Comparison of ENCODE assay signal across 8 cellular contexts in genomic region chr16:970766-971581, GRCh38. TPM values are rescaled to one million over a fixed set of nuclear protein-coding genes. Genes with fewer than 3 reads are reported as not detected.
DNase-seq lines count a peak whose midpoint lies in the region; ATAC-seq lines count a peak whose summit lies in the region.

Gene LMF1 (minus strand): TSS chr16:970984. CDS start chr16:970980, 4 bp downstream.

- H3K4me3 Mint-ChIP-seq in activated naive CD4-positive, alpha-beta T cell treated with anti-CD3 and anti-CD28 coated beads for 36 hours = peak within 1 kb of the TSS; percentile 78

- peaks cover 7% of the 10 kb centered on the region for H3K36me3 Mint-ChIP-seq in activated naive CD4-positive, alpha-beta T cell treated with anti-CD3 and anti-CD28 coated beads for 36 hours (ENCODE audit: low read depth)

- peak within 1 kb of the TSS; percentile 41 for H3K27ac Mint-ChIP-seq in activated naive CD4-positive, alpha-beta T cell treated with anti-CD3 and anti-CD28 coated beads for 36 hours

- intact Hi-C loops in activated naive CD4-positive, alpha-beta T cell treated with anti-CD3 and anti-CD28 coated beads for 36 hours (cut with micrococcal nuclease) = loop anchor here (2.0 to 10.0 kb wide), 2 partner anchors 166 to 290 kb away; partner anchors contain the start of genes GNG13 and STUB1

- CTCF ChIA-PET in activated naive CD4-positive, alpha-beta T cell treated with anti-CD3 and anti-CD28 coated beads for 36 hours (lab: Charles Lee) = no interaction called here

- ATAC-seq in GM21786 (IDR thresholded peaks at IDR 0.05; ENCODE audit: unreplicated experiment) = peak; percentile 75

- peaks cover 21% of the 10 kb centered on the region for H3K4me1 Mint-ChIP-seq in activated naive CD4-positive, alpha-beta T cell treated with anti-CD3 and anti-CD28 coated beads for 36 hours (ENCODE audit: low read depth)

- H3K27ac ChIP-seq in substantia nigra (ENCODE audit: low read depth, low read length, poor library complexity, severe bottlenecking) = peak within 1 kb of the TSS; percentile 99

- DNase-seq in EH (ENCODE audit: low read depth) (peak; percentile 91), LHCN-M2 (ENCODE audit: low read depth) (peak; percentile 83), SK-N-DZ (ENCODE audit: low spot score) (peak; percentile 85), germinal center (ENCODE audit: low spot score) (peak; percentile 99), nucleus accumbens (lab: John Stamatoyannopoulos, UW) (peak; percentile 64 to 99 (median 95)), substantia nigra (lab: John Stamatoyannopoulos, UW) (peak; percentile 85 to 99 (median 96))
- DNase-seq in activated naive CD4-positive, alpha-beta T cell treated with anti-CD3 and anti-CD28 coated beads for 36 hours = peak; percentile 96

- no peaks in the 10 kb centered on the region for H3K9me3 Mint-ChIP-seq in activated naive CD4-positive, alpha-beta T cell treated with anti-CD3 and anti-CD28 coated beads for 36 hours

- H3K27me3 Mint-ChIP-seq in activated naive CD4-positive, alpha-beta T cell treated with anti-CD3 and anti-CD28 coated beads for 36 hours (ENCODE audit: low read depth) = no peaks in the 10 kb centered on the region

RNA-seq across cellular contexts. Expression of gene LMF1, which starts in this region (rescaled TPM):
- total RNA-seq in LHCN-M2 (2014; rRNA removed) = 21.1 and 29.9 TPM in 2 replicates
- polyA plus RNA-seq in LHCN-M2 (2012) = 15.5 TPM
- 5.6 and 13.6 TPM in 2 replicates for polyA plus RNA-seq in SK-N-DZ (2014; cell fraction: cytosol; rRNA removed)
- 5.3 and 12.5 TPM in 2 replicates for polyA plus RNA-seq in SK-N-DZ (2014; cell fraction: nucleus; rRNA removed)
- total RNA-seq in activated naive CD4-positive, alpha-beta T cell treated with anti-CD3 and anti-CD28 coated beads for 36 hours = 10 to 100 TPM; 11.5 to 12.3 TPM

Comparison
In these comparisons a context has a peak if more than half of its experiments do, and no peak if none do; other contexts are left out.
1. Peak in every context shown above with its lines: DNase-seq, ATAC-seq and H3K27ac ChIP-seq.